8 cellular contexts compared by ENCODE assay signal in the genomic region with DNA sequence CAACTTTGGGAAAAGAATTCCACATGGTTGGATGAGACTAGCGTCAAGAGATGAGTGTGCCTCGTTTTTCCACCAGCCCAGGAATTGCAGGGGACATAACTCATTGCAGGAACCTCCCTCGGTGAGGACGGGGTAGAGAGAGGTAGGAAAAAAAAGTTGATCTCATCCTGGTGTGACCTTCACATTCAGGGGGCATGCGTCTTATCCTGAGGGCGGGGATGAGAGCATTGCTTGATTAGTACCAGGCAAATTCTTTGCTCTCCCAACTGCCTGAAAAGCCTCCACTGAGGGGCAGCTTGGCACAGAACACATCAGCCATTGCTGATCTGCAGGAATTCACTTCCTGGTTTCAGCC. TPM values are rescaled to one million over a fixed set of nuclear protein-coding genes. Genes with fewer than 3 reads are reported as not detected.
A peak's percentile ranks its signal among the peaks of the same experiment; 100 is the strongest.
DNase-seq lines count a peak whose midpoint lies in the region; ATAC-seq and TF ChIP-seq lines count a peak whose summit lies in the region.
"Had no signal": no experiment of that assay in that cellular context is flagged by ENCODE, and none has a peak within 500 bp of the region (broad histone marks: within the 10 kb centered on the region; RNA-seq: fewer than 3 reads in every experiment).

No MANE protein-coding gene starts in this region.

- ATAC-seq in GM18858 (IDR thresholded peaks at IDR 0.05; ENCODE audit: unreplicated experiment) (no peak), GM21786 (IDR thresholded peaks at IDR 0.05; ENCODE audit: unreplicated experiment) (no peak)

- H4K20me1 ChIP-seq in OCI-LY3 (ENCODE audit: insufficient read depth, low read length), result no peaks in the 10 kb centered on the region

- H3K27me3 ChIP-seq in OCI-LY3 (ENCODE audit: low read depth, low read length), result no peaks in the 10 kb centered on the region

- H3K79me2 ChIP-seq in OCI-LY3 (ENCODE audit: low read length), result no peaks in the 10 kb centered on the region

- H3K9me3 ChIP-seq in OCI-LY3 (ENCODE audit: insufficient read depth, low read length), result no peaks in the 10 kb centered on the region

- H3K4me3 ChIP-seq in OCI-LY3 (ENCODE audit: low read length) (0 out of 2 replicates have a peak overlapping the region, but pooled peaks have one; percentile 75), fibroblast of the aortic adventitia (ENCODE audit: low read depth, low read length) (no peak overlapping the region)

- peaks cover 21% of the 10 kb centered on the region for H3K4me1 ChIP-seq in OCI-LY3 (ENCODE audit: low read length)

- H3K27ac ChIP-seq in OCI-LY3 (ENCODE audit: low read length), result no peak overlapping the region

- peak; percentile 63 for DNase-seq in ELR (ENCODE audit: low read depth)
- DNase-seq in fibroblast of the aortic adventitia (ENCODE audit: low read depth), result peak; percentile 13
- DNase-seq in pons (ENCODE audit: low spot score), result peak; percentile 2
- DNase-seq in NCI-H146 (lab: John Stamatoyannopoulos, UW), result no peak

- H3K4me2 ChIP-seq in OCI-LY3 (ENCODE audit: low read length), result peak overlapping the region; percentile 92; the same call in 1 of the 2 replicates

- H3K9ac ChIP-seq in OCI-LY3 (ENCODE audit: low read length), result no peak overlapping the region

- TF ChIP-seq CTCF in OCI-LY3 (IDR thresholded peaks at IDR 0.05; ENCODE audit: low read depth, low read length) (no peak), fibroblast of the aortic adventitia (IDR thresholded peaks at IDR 0.05; ENCODE audit: insufficient read depth, low read length) (no peak)

- H2AFZ ChIP-seq in OCI-LY3 (ENCODE audit: low read depth, low read length), result no peak overlapping the region

- peaks cover 15% of the 10 kb centered on the region for H3K36me3 ChIP-seq in OCI-LY3 (replicated peaks; ENCODE audit: low read depth, low read length)

RNA-seq across cellular contexts. Expression of a gene that starts 11.8 kb away (rescaled TPM):
- 0.18 TPM in 1 of 2 replicates, not detected in the other for total RNA-seq in fibroblast of the aortic adventitia (ENCODE audit: low replicate concordance)
- total RNA-seq: fibroblast of villous mesenchyme had no signal
